In the genomic region with DNA sequence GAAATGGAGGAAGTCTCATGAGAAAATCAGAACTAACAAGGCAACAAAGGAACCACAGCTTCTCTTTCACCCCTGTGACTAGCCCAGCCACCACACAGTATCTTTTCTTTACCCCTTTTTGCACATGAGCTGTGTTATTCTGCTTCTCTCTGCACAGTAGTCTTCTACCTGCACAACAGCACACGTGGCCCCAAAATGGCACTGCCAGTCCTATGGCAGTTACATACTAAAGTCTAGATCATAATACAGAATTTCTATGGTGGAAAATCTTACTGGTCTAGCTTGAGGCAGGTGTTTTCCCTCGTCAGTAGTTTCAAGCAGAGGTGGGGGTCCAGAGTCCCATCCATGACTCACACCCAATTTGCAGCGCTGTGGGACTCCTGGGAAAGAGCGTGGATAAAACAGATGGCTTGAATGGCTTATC, we compare ENCODE assay signal across 20 cellular contexts.
DNase-seq lines count a peak whose midpoint lies in the region; ATAC-seq and TF ChIP-seq lines count a peak whose summit lies in the region.
"Had no signal": no experiment of that assay in that cellular context is flagged by ENCODE, and none has a peak within 500 bp of the region (broad histone marks: within the 10 kb centered on the region; RNA-seq: fewer than 3 reads in every experiment).

No MANE protein-coding gene starts in this region.

- no peak for TF ChIP-seq POLR2A in heart left ventricle (IDR thresholded peaks at IDR 0.05)

- no peak overlapping the region for H3K4me3 Mint-ChIP-seq in activated T-cell treated with anti-CD3 and anti-CD28 coated beads, Interleukin-2, amount 50 U/mL, for 4 hours
- H3K4me3 Mint-ChIP-seq in activated naive CD8-positive, alpha-beta T cell treated with anti-CD3 and anti-CD28 coated beads, Interleukin-2, amount 10 ng/mL, durations not matched to agents 7 days and 5 days, result peak overlapping the region; percentile 45
- no peak overlapping the region for H3K4me3 Mint-ChIP-seq in stimulated activated naive CD8-positive, alpha-beta T cell treated with anti-CD3 and anti-CD28 coated beads, Interleukin-15, Interleukin-2, amounts not matched to agents 100 ng/mL and 50 ng/mL, for 24 hours
- H3K4me3 Mint-ChIP-seq: activated CD4-positive, alpha-beta memory T cell treated with anti-CD3 and anti-CD28 coated beads for 36 hours had no signal

- peaks cover 42% of the 10 kb centered on the region for H3K4me1 Mint-ChIP-seq in activated T-cell treated with anti-CD3 and anti-CD28 coated beads, Interleukin-2, amount 50 U/mL, for 4 hours (ENCODE audit: low read depth)
- H3K4me1 Mint-ChIP-seq in activated naive CD8-positive, alpha-beta T cell treated with anti-CD3 and anti-CD28 coated beads, Interleukin-2, amount 10 ng/mL, durations not matched to agents 7 days and 5 days, result peaks cover 37% of the 10 kb centered on the region
- peaks cover 48% of the 10 kb centered on the region for H3K4me1 Mint-ChIP-seq in stimulated activated naive CD8-positive, alpha-beta T cell treated with anti-CD3 and anti-CD28 coated beads, Interleukin-15, Interleukin-2, amounts not matched to agents 100 ng/mL and 50 ng/mL, for 24 hours (ENCODE audit: low read depth)

- ATAC-seq in activated T-cell treated with anti-CD3 and anti-CD28 coated beads, Interleukin-2, amount 50 U/mL, for 4 hours, result peak; percentile 40 to 55
- peak; percentile 88 for ATAC-seq in activated naive CD8-positive, alpha-beta T cell treated with anti-CD3 and anti-CD28 coated beads, Interleukin-2, amount 10 ng/mL, durations not matched to agents 7 days and 5 days (ENCODE audit: low read depth)
- ATAC-seq in heart left ventricle (no peak), GM19328 (IDR thresholded peaks at IDR 0.05; ENCODE audit: unreplicated experiment) (no peak)

- no peaks in the 10 kb centered on the region for H3K27me3 ChIP-seq in Loucy (ENCODE audit: insufficient read depth, low read length, poor library complexity, severe bottlenecking)
- H3K27me3 ChIP-seq in heart left ventricle, result no peaks in the 10 kb centered on the region
- no peaks in the 10 kb centered on the region for H3K27me3 ChIP-seq in HAP-1 (ENCODE audit: low read depth)
- H3K27me3 ChIP-seq: ascending aorta, hepatocyte, right atrium auricular region had no signal

- POLR2A ChIA-PET in activated naive CD8-positive, alpha-beta T cell treated with anti-CD3 and anti-CD28 coated beads, Interleukin-2, amount 10 ng/mL, durations not matched to agents 7 days and 5 days (lab: Charles Lee), result interaction anchor here (1.0 to 1.5 kb wide), 2 partner anchors 178 to 183 kb away, joined by 3 to 5 read pairs; a partner anchor contains a TSS

- H3K9ac ChIP-seq in Loucy (ENCODE audit: low read depth, low read length, poor library complexity, severe bottlenecking), result no peak overlapping the region
- H3K9ac ChIP-seq: GM23248 had no signal

- no peak overlapping the region for H3K27ac ChIP-seq in heart left ventricle
- H3K27ac ChIP-seq: ascending aorta, C4-2B, hepatocyte, PC-9, right atrium auricular region had no signal

- H3K36me3 Mint-ChIP-seq in activated T-cell treated with anti-CD3 and anti-CD28 coated beads, Interleukin-2, amount 50 U/mL, for 4 hours (ENCODE audit: insufficient read depth), result peaks cover 8% of the 10 kb centered on the region
- peaks cover 16% of the 10 kb centered on the region for H3K36me3 Mint-ChIP-seq in activated naive CD8-positive, alpha-beta T cell treated with anti-CD3 and anti-CD28 coated beads, Interleukin-2, amount 10 ng/mL, durations not matched to agents 7 days and 5 days
- peaks cover 15% of the 10 kb centered on the region for H3K36me3 Mint-ChIP-seq in stimulated activated naive CD8-positive, alpha-beta T cell treated with anti-CD3 and anti-CD28 coated beads, Interleukin-15, Interleukin-2, amounts not matched to agents 100 ng/mL and 50 ng/mL, for 24 hours (ENCODE audit: low read depth)
- H3K36me3 Mint-ChIP-seq: activated CD4-positive, alpha-beta memory T cell treated with anti-CD3 and anti-CD28 coated beads for 36 hours had no signal

- TF ChIP-seq CTCF in Loucy (conservative IDR thresholded peaks at IDR 0.05; ENCODE audit: low read length), result no peak
- TF ChIP-seq CTCF in heart left ventricle (IDR thresholded peaks at IDR 0.05), result no peak

- H3K4me1 ChIP-seq in Loucy (ENCODE audit: insufficient read depth, low read length, poor library complexity, severe bottlenecking), result peaks cover 18% of the 10 kb centered on the region
- H3K4me1 ChIP-seq in heart left ventricle, result peaks cover 0 to 14% (median 2%) of the 10 kb centered on the region in 12 donors
- H3K4me1 ChIP-seq in HAP-1, result no peaks in the 10 kb centered on the region
- H3K4me1 ChIP-seq: ascending aorta, right atrium auricular region had no signal

- no peaks in the 10 kb centered on the region for H3K27me3 Mint-ChIP-seq in activated T-cell treated with anti-CD3 and anti-CD28 coated beads, Interleukin-2, amount 50 U/mL, for 4 hours (ENCODE audit: low read depth)
- H3K27me3 Mint-ChIP-seq in activated naive CD8-positive, alpha-beta T cell treated with anti-CD3 and anti-CD28 coated beads, Interleukin-2, amount 10 ng/mL, durations not matched to agents 7 days and 5 days, result no peaks in the 10 kb centered on the region
- H3K27me3 Mint-ChIP-seq in stimulated activated naive CD8-positive, alpha-beta T cell treated with anti-CD3 and anti-CD28 coated beads, Interleukin-15, Interleukin-2, amounts not matched to agents 100 ng/mL and 50 ng/mL, for 24 hours, result no peaks in the 10 kb centered on the region
- H3K27me3 Mint-ChIP-seq: activated CD4-positive, alpha-beta memory T cell treated with anti-CD3 and anti-CD28 coated beads for 36 hours had no signal

- H3K79me2 ChIP-seq in Loucy (ENCODE audit: insufficient read depth, low read length), result no peaks in the 10 kb centered on the region
- H3K79me2 ChIP-seq: hepatocyte had no signal

- intact Hi-C loops in heart left ventricle (cut with DNase I), result loop anchor here in 1 of 10 donors (2.0 kb wide), 1 partner anchor 214 kb away; no protein-coding TSS in a partner anchor

- in situ Hi-C loops in HAP-1 (cut with MboI; ENCODE audit: low sequenced_read_pairs), result no loop called here

- no peaks in the 10 kb centered on the region for H3F3A ChIP-seq in Loucy (ENCODE audit: low read depth)

- peak overlapping the region; percentile 41 for H3K4me2 ChIP-seq in Loucy (ENCODE audit: low read depth, low read length, poor library complexity, severe bottlenecking)
- H3K4me2 ChIP-seq: hepatocyte, PC-9 had no signal

- H3K4me3 ChIP-seq in Loucy (ENCODE audit: low read length, poor library complexity, severe bottlenecking), result no peak overlapping the region
- H3K4me3 ChIP-seq in heart left ventricle, result no peak overlapping the region
- no peak overlapping the region for H3K4me3 ChIP-seq in HAP-1
- H3K4me3 ChIP-seq: ascending aorta, hepatocyte, PC-9, right atrium auricular region had no signal

- H3K27ac Mint-ChIP-seq in activated naive CD8-positive, alpha-beta T cell treated with anti-CD3 and anti-CD28 coated beads, Interleukin-2, amount 10 ng/mL, durations not matched to agents 7 days and 5 days, result peak overlapping the region; percentile 66
- peak overlapping the region; percentile 72 for H3K27ac Mint-ChIP-seq in stimulated activated naive CD8-positive, alpha-beta T cell treated with anti-CD3 and anti-CD28 coated beads, Interleukin-15, Interleukin-2, amounts not matched to agents 100 ng/mL and 50 ng/mL, for 24 hours
- H3K27ac Mint-ChIP-seq: activated CD4-positive, alpha-beta memory T cell treated with anti-CD3 and anti-CD28 coated beads for 36 hours had no signal

- H3K36me3 ChIP-seq in Loucy (ENCODE audit: insufficient read depth, low read length), result no peaks in the 10 kb centered on the region
- H3K36me3 ChIP-seq in heart left ventricle, result peaks cover 0 to 11% (median 0%) of the 10 kb centered on the region in 9 donors
- no peaks in the 10 kb centered on the region; the same call in 1 of the 2 replicates for H3K36me3 ChIP-seq in HAP-1 (replicated peaks)
- H3K36me3 ChIP-seq: ascending aorta, right atrium auricular region had no signal

- no peak overlapping the region for H2AFZ ChIP-seq in Loucy (ENCODE audit: low read length)
- H2AFZ ChIP-seq: GM23248, hepatocyte, PC-9 had no signal

- H3K9me3 ChIP-seq in Loucy (ENCODE audit: insufficient read depth, low read depth, low read length) (no peaks in the 10 kb centered on the region), heart left ventricle (no peaks in the 10 kb centered on the region), HAP-1 (no peaks in the 10 kb centered on the region)
- H3K9me3 ChIP-seq: ascending aorta, right atrium auricular region had no signal

- H3K9me2 ChIP-seq in Loucy (replicated peaks; ENCODE audit: low read depth, low read length), result no peaks in the 10 kb centered on the region

- DNase-seq in activated T-cell treated with anti-CD3 and anti-CD28 coated beads, Interleukin-2, amount 50 U/mL, for 4 hours, result peak; percentile 4
- no peak for DNase-seq in activated T-cell treated with anti-CD3 and anti-CD28 coated beads, Interleukin-2, amount 50 U/mL, for 48 hours
- DNase-seq in activated naive CD8-positive, alpha-beta T cell treated with anti-CD3 and anti-CD28 coated beads, Interleukin-2, amount 10 ng/mL, durations not matched to agents 7 days and 5 days, result no peak
- DNase-seq in heart left ventricle, result no peak
- no peak for DNase-seq in HAP-1 (ENCODE audit: low spot score in 2 of 2)
- DNase-seq: activated CD4-positive, alpha-beta memory T cell treated with anti-CD3 and anti-CD28 coated beads for 36 hours; GDM1; NCI-H2171 treated with DMSO at 0.1 percent for 48 hours; NCI-H748 treated with DMSO at 0.1 percent for 48 hours; occipital lobe; PC-9; substantia nigra had no signal

- no peaks in the 10 kb centered on the region for H4K20me1 ChIP-seq in Loucy (ENCODE audit: insufficient read depth, low read length, poor library complexity, severe bottlenecking)

- 89 to 98% (median 91%) methylated on average over 4 of the region's 4 CpGs for WGBS in heart left ventricle, 4 donors

- no peaks in the 10 kb centered on the region for H3K9me3 Mint-ChIP-seq in activated T-cell treated with anti-CD3 and anti-CD28 coated beads, Interleukin-2, amount 50 U/mL, for 4 hours
- no peaks in the 10 kb centered on the region for H3K9me3 Mint-ChIP-seq in activated naive CD8-positive, alpha-beta T cell treated with anti-CD3 and anti-CD28 coated beads, Interleukin-2, amount 10 ng/mL, durations not matched to agents 7 days and 5 days
- H3K9me3 Mint-ChIP-seq in stimulated activated naive CD8-positive, alpha-beta T cell treated with anti-CD3 and anti-CD28 coated beads, Interleukin-15, Interleukin-2, amounts not matched to agents 100 ng/mL and 50 ng/mL, for 24 hours, result no peaks in the 10 kb centered on the region
- H3K9me3 Mint-ChIP-seq: activated CD4-positive, alpha-beta memory T cell treated with anti-CD3 and anti-CD28 coated beads for 36 hours had no signal

Comparison
In these comparisons a context has a peak if more than half of its experiments do, and no peak if none do; other contexts are left out.
1. ATAC-seq: peak in activated T-cell treated with anti-CD3 and anti-CD28 coated beads, Interleukin-2, amount 50 U/mL, for 4 hours (2 of 2) and activated naive CD8-positive, alpha-beta T cell treated with anti-CD3 and anti-CD28 coated beads, Interleukin-2, amount 10 ng/mL, durations not matched to agents 7 days and 5 days (single experiment); none in heart left ventricle (0 of 4) and GM19328 (single experiment).